ENCODE assay signal across 16 cellular contexts in the genomic region with DNA sequence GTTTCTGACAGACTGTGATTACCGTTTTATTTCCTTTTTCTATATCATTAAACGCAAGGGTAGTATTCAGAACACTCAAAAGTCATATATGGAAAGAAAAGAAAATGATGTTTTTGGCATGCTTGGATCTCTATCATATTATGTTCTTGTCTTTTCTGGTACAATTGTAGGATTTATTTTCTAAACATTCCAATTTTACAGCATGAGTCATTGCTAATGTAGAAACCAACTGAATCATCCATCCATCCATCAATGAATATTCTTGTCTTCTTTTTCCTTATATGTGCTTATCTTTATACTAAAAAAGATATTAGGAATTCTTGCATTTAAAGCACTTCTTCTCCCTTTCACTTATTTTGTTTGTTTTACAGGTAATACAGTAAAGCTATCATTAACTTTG. TPM values are rescaled to one million over a fixed set of nuclear protein-coding genes. Genes with fewer than 3 reads are reported as not detected.
DNase-seq lines count a peak whose midpoint lies in the region; ATAC-seq and TF ChIP-seq lines count a peak whose summit lies in the region.
"Had no signal": no experiment of that assay in that cellular context is flagged by ENCODE, and none has a peak within 500 bp of the region (broad histone marks: within the 10 kb centered on the region; RNA-seq: fewer than 3 reads in every experiment).

No MANE protein-coding gene starts in this region.

- no peak overlapping the region for H3K4me3 ChIP-seq in fibroblast of the aortic adventitia (ENCODE audit: low read depth, low read length)
- H3K4me3 ChIP-seq: BLaER1, GM12878, GM23338 had no signal

- no peak overlapping the region for H3K4me3 Mint-ChIP-seq in T-helper 17 cell
- H3K4me3 Mint-ChIP-seq: CD8-positive, alpha-beta T cell; GM23338 had no signal

- H3K4me1 Mint-ChIP-seq in T-helper 17 cell: peaks cover 11% of the 10 kb centered on the region

- H3K36me3 Mint-ChIP-seq in T-helper 17 cell (ENCODE audit: low read depth): peaks cover 3% of the 10 kb centered on the region

- no peaks in the 10 kb centered on the region for H3K27me3 Mint-ChIP-seq in T-helper 17 cell

- peak; percentile 44 for DNase-seq in HCEC 1CT
- no peak for DNase-seq in T-helper 17 cell
- DNase-seq in fibroblast of the aortic adventitia (ENCODE audit: low read depth): peak; percentile 19
- no peak for DNase-seq in islet precursor cell
- DNase-seq: CD8-positive, alpha-beta T cell; DMS79; Karpas-422; NCI-H187 treated with DMSO at 0.1 percent for 48 hours; NCI-H446; NCI-H69 had no signal

- TF ChIP-seq CTCF in fibroblast of the aortic adventitia (IDR thresholded peaks at IDR 0.05; ENCODE audit: insufficient read depth, low read length): no peak

- H3K27ac Mint-ChIP-seq in T-helper 17 cell: peak overlapping the region; percentile 16
- H3K27ac Mint-ChIP-seq: CD8-positive, alpha-beta T cell; GM23338 had no signal

- H3K9me3 ChIP-seq in T-helper 17 cell (ENCODE audit: control insufficient read depth, low read length, poor library complexity, severe bottlenecking): no peaks in the 10 kb centered on the region
- H3K9me3 ChIP-seq: BLaER1 had no signal

- ATAC-seq in T-helper 17 cell (no peak), HG03469 (IDR thresholded peaks at IDR 0.05; ENCODE audit: unreplicated experiment) (no peak), GM21825 (IDR thresholded peaks at IDR 0.05; ENCODE audit: unreplicated experiment) (no peak), HG02870 (IDR thresholded peaks at IDR 0.05; ENCODE audit: unreplicated experiment) (no peak)
- ATAC-seq: CD8-positive, alpha-beta T cell; GM12878; GM23338 had no signal

RNA-seq across cellular contexts. Expression of a gene that starts 20.4 kb away (rescaled TPM):
- 1 to 10 TPM; 8.0 to 9.1 TPM for total RNA-seq in T-helper 17 cell
- total RNA-seq in fibroblast of the aortic adventitia (ENCODE audit: low replicate concordance): 2.7 and 3.7 TPM in 2 replicates

RNA-seq across cellular contexts. Expression of a gene that starts 20.7 kb away (rescaled TPM):
- total RNA-seq in T-helper 17 cell (10 to 100 TPM; 48.6 to 54.2 TPM), fibroblast of the aortic adventitia (ENCODE audit: low replicate concordance) (0.27 TPM in 1 of 2 replicates, not detected in the other)

Comparison
In these comparisons a context has a peak if more than half of its experiments do, and no peak if none do; other contexts are left out.
1. DNase-seq: peak in HCEC 1CT (single experiment) and fibroblast of the aortic adventitia (single experiment); none in T-helper 17 cell (0 of 3) and islet precursor cell (single experiment).
2. RNA of a gene that starts 20.7 kb away (total RNA-seq): 48.6 to 54.2 TPM in T-helper 17 cell; 0.27 TPM in fibroblast of the aortic adventitia; every median in the first group is over 10 times any median in the second.